Comparison of ENCODE assay signal across 24 cellular contexts in the genomic region with DNA sequence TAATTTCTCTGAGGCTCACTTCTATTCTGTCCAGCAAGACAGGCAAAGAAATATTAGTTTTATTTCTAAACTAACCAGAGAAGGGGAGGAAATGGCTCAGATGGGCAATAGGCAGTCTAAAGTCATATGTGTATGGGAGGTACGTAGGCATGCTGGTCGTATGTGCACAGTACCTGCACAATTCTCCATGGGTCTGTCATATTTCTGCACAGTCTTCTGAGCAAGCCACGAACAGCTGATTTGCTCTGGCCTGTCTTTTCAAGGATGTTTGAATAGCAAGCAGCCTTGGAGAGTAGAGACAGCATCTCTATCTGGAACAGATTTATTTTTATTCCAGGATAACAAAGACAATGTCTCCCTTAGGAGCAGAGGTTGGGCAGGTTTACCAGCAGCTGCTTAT.
"Had no signal": no experiment of that assay in that cellular context is flagged by ENCODE, and none has a peak within 500 bp of the region (broad histone marks: within the 10 kb centered on the region; RNA-seq: fewer than 3 reads in every experiment).

No MANE protein-coding gene starts in this region.

- H3K4me3 ChIP-seq: colonic mucosa, esophagus squamous epithelium, gastrocnemius medialis, heart right ventricle, left lung, lower lobe of right lung had no signal

- FAIRE-seq: endometrium, islet of Langerhans, keratinocyte had no signal

- H3K27me3 ChIP-seq: colonic mucosa, esophagus squamous epithelium, gastrocnemius medialis, heart right ventricle, left lung had no signal

- H3K27ac Mint-ChIP-seq: dendritic cell treated with granulocyte-macrophage colony-stimulating factor and Interleukin-4, amounts not matched to agents 40 ng/mL and 50 ng/mL, for 4 days; effector memory CD8-positive, alpha-beta T cell; endodermal cell had no signal

- H3K9me3 Mint-ChIP-seq: dendritic cell treated with granulocyte-macrophage colony-stimulating factor and Interleukin-4, amounts not matched to agents 40 ng/mL and 50 ng/mL, for 4 days; effector memory CD8-positive, alpha-beta T cell; endodermal cell had no signal

- DNase-seq: colonic mucosa; cortex of kidney; effector CD8-positive, alpha-beta T cell; effector memory CD8-positive, alpha-beta T cell; endodermal cell; erythroblast; esophagus squamous epithelium; foreskin fibroblast; foreskin melanocyte; gastrocnemius medialis; glutamatergic neuron; heart right ventricle; hippocampal formation; left cardiac atrium; left lung; left ventricle myocardium superior; lower lobe of right lung; midbrain had no signal

- H3K27ac ChIP-seq: colonic mucosa, epithelial cell of prostate, esophagus squamous epithelium, gastrocnemius medialis, heart right ventricle, left lung, lower lobe of right lung had no signal

- ATAC-seq: effector memory CD8-positive, alpha-beta T cell; esophagus mucosa; gastrocnemius medialis; heart right ventricle; left cardiac atrium; left lung; left ventricle myocardium superior; lower lobe of right lung had no signal

- H3K27me3 Mint-ChIP-seq: dendritic cell treated with granulocyte-macrophage colony-stimulating factor and Interleukin-4, amounts not matched to agents 40 ng/mL and 50 ng/mL, for 4 days; effector memory CD8-positive, alpha-beta T cell had no signal

- H3K9me3 ChIP-seq: colonic mucosa, esophagus squamous epithelium, gastrocnemius medialis, heart right ventricle, left lung, lower lobe of right lung had no signal

- H3K4me1 ChIP-seq: gastrocnemius medialis, heart right ventricle had no signal

- H3K36me3 ChIP-seq: colonic mucosa, esophagus squamous epithelium, gastrocnemius medialis, heart right ventricle, left lung, lower lobe of right lung had no signal

- H3K4me3 Mint-ChIP-seq: dendritic cell treated with granulocyte-macrophage colony-stimulating factor and Interleukin-4, amounts not matched to agents 40 ng/mL and 50 ng/mL, for 4 days; effector memory CD8-positive, alpha-beta T cell; endodermal cell had no signal
